In the genomic region with DNA sequence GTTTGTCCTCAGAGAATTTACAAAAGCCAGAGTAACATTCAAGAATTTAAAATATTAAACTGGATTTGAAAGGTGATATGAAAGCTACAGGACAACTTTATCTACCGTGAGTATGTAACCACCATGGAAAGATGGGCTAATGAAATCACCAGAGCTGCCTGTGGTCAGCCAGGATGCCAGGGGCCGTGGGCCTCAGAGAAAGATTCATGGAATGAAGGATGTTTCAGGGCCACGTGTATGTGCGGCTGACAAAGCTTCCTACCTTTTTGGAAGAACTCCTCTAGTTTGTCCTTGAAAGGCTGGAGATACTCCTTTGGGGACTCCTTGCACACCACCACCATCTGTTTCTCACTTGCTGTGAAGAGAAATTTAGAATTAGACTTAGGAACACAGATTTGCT, we compare ENCODE assay signal across 1 cellular context.
TF ChIP-seq lines count a peak whose summit lies in the region.

No MANE protein-coding gene starts in this region.

TF ChIP-seq in A549, 52 proteins besides CTCF, POLR2A, EP300 and RAD21 (continued from another document):
- TF ChIP-seq, protein P1, sequence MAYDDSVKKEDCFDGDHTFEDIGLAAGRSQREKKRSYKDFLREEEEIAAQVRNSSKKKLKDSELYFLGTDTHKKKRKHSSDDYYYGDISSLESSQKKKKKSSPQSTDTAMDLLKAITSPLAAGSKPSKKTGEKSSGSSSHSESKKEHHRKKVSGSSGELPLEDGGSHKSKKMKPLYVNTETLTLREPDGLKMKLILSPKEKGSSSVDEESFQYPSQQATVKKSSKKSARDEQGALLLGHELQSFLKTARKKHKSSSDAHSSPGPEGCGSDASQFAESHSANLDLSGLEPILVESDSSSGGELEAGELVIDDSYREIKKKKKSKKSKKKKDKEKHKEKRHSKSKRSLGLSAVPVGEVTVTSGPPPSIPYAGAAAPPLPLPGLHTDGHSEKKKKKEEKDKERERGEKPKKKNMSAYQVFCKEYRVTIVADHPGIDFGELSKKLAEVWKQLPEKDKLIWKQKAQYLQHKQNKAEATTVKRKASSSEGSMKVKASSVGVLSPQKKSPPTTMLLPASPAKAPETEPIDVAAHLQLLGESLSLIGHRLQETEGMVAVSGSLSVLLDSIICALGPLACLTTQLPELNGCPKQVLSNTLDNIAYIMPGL (CRISPR knock-in tag; IDR thresholded peaks at IDR 0.05; ENCODE audit: borderline replicate concordance): no peak
- TF ChIP-seq CHD4 (IDR thresholded peaks at IDR 0.05; ENCODE audit: borderline replicate concordance) (no peak), RARB (CRISPR knock-in tag; IDR thresholded peaks at IDR 0.05) (no peak), FOSL2 (IDR thresholded peaks at IDR 0.05) (no peak), FOSL2 (CRISPR knock-in tag; IDR thresholded peaks at IDR 0.05) (no peak), FOXS1 (CRISPR knock-in tag; IDR thresholded peaks at IDR 0.05) (no peak), ZSCAN20 (CRISPR knock-in tag; IDR thresholded peaks at IDR 0.05) (no peak), JUN (IDR thresholded peaks at IDR 0.05) (no peak), CBX2 (IDR thresholded peaks at IDR 0.05; ENCODE audit: borderline replicate concordance, low read depth) (no peak), RNF2 (IDR thresholded peaks at IDR 0.05; ENCODE audit: borderline replicate concordance, low read depth) (no peak)
